Comparison of ENCODE assay signal across 35 cellular contexts in genomic region chr6:112822769-112823168, GRCh38.
"Had no signal": no experiment of that assay in that cellular context is flagged by ENCODE, and none has a peak within 500 bp of the region (broad histone marks: within the 10 kb centered on the region; RNA-seq: fewer than 3 reads in every experiment).

No MANE protein-coding gene starts in this region.

- H3K4me3 ChIP-seq: MG63 had no signal

- DNase-seq: Kasumi-1, MG63, MM.1S, MV-4-11, NCI-H1048, NCI-H1092, NCI-H1092 treated with DMSO at 0.1 percent for 48 hours, NCI-H1105, NCI-H1105 treated with DMSO at 0.1 percent for 48 hours, NCI-H1417, NCI-H1417 treated with DMSO at 0.1 percent for 48 hours, NCI-H1436, NCI-H1436 treated with DMSO at 0.1 percent for 48 hours, NCI-H146, NCI-H1694, NCI-H1694 treated with DMSO at 0.1 percent for 48 hours, NCI-H187, NCI-H187 treated with DMSO at 0.1 percent for 48 hours, NCI-H1930, NCI-H2029, NCI-H2081, NCI-H2081 treated with DMSO at 0.1 percent for 48 hours, NCI-H2107, NCI-H2171, NCI-H2171 treated with DMSO at 0.1 percent for 48 hours, NCI-H2227 treated with DMSO at 0.1 percent for 48 hours, NCI-H226, NCI-H345, NCI-H446, NCI-H446 treated with DMSO at 0.1 percent for 48 hours, NCI-H510A, NCI-H510A treated with DMSO at 0.1 percent for 48 hours, NCI-H524, NCI-H524 treated with DMSO at 0.1 percent for 48 hours, NCI-H526 had no signal

- H3K9me3 ChIP-seq: MG63 had no signal

- H3K27me3 ChIP-seq: MG63 had no signal

- H3K36me3 ChIP-seq: MG63 had no signal
